ENCODE assay signal across 25 cellular contexts in genomic region chr20:58452667-58453255, GRCh38.
"Had no signal": no experiment of that assay in that cellular context is flagged by ENCODE, and none has a peak within 500 bp of the region (broad histone marks: within the 10 kb centered on the region; RNA-seq: fewer than 3 reads in every experiment).

No MANE protein-coding gene starts in this region.

- H3K4me1 Mint-ChIP-seq: activated naive CD8-positive, alpha-beta T cell treated with anti-CD3 and anti-CD28 coated beads, Interleukin-2, amount 50 U/mL, for 24 hours had no signal

- H3K27me3 ChIP-seq: breast epithelium, gastrocnemius medialis, heart left ventricle, pancreas, sigmoid colon, spleen, transverse colon, vagina had no signal

- FAIRE-seq: islet of Langerhans, pancreas had no signal

- ATAC-seq: activated CD8-positive, alpha-beta T cell treated with anti-CD3 and anti-CD28 coated beads for 36 hours; activated naive CD8-positive, alpha-beta T cell treated with anti-CD3 and anti-CD28 coated beads, Interleukin-2, amount 50 U/mL, for 24 hours; activated T-cell treated with anti-CD3 and anti-CD28 coated beads, Interleukin-2, amount 50 U/mL, for 72 hours; effector memory CD8-positive, alpha-beta T cell; gastrocnemius medialis; pancreas; stimulated activated naive B cell treated with anti-CD40 and anti-IgM and Interleukin-4, amounts not matched to agents 10 μg/mL and 1 μg/mL and 100 μg/mL, for 72 hours had no signal

- H3K27ac Mint-ChIP-seq: activated CD8-positive, alpha-beta T cell treated with anti-CD3 and anti-CD28 coated beads for 36 hours; activated naive CD8-positive, alpha-beta T cell treated with anti-CD3 and anti-CD28 coated beads, Interleukin-2, amount 50 U/mL, for 24 hours; activated T-cell treated with anti-CD3 and anti-CD28 coated beads, Interleukin-2, amount 50 U/mL, for 72 hours had no signal

- H3K36me3 ChIP-seq: breast epithelium, pancreas, transverse colon, vagina had no signal

- H3K27ac ChIP-seq: breast epithelium, epithelial cell of prostate, gastrocnemius medialis, heart left ventricle, pancreas, sigmoid colon, spleen, transverse colon, vagina, VCaP had no signal

- H3K4me3 ChIP-seq: breast epithelium, gastrocnemius medialis, heart left ventricle, lung, pancreas, sigmoid colon, spleen, transverse colon, vagina had no signal

- H3K4me3 Mint-ChIP-seq: activated CD8-positive, alpha-beta T cell treated with anti-CD3 and anti-CD28 coated beads for 36 hours; activated naive CD8-positive, alpha-beta T cell treated with anti-CD3 and anti-CD28 coated beads, Interleukin-2, amount 50 U/mL, for 24 hours; activated T-cell treated with anti-CD3 and anti-CD28 coated beads, Interleukin-2, amount 50 U/mL, for 72 hours; effector memory CD8-positive, alpha-beta T cell; neural crest cell had no signal

- H3K9me3 Mint-ChIP-seq: effector memory CD8-positive, alpha-beta T cell had no signal

- H3K27me3 Mint-ChIP-seq: activated CD8-positive, alpha-beta T cell treated with anti-CD3 and anti-CD28 coated beads for 36 hours; activated naive CD8-positive, alpha-beta T cell treated with anti-CD3 and anti-CD28 coated beads, Interleukin-2, amount 50 U/mL, for 24 hours; effector memory CD8-positive, alpha-beta T cell; stimulated activated naive B cell treated with anti-CD40 and anti-IgM and Interleukin-4, amounts not matched to agents 10 μg/mL and 1 μg/mL and 100 μg/mL, for 72 hours had no signal

- DNase-seq: activated CD4-positive, alpha-beta T cell treated with anti-CD3 and anti-CD28 coated beads for 48 hours; activated CD8-positive, alpha-beta T cell treated with anti-CD3 and anti-CD28 coated beads for 36 hours; activated gamma-delta T cell; activated naive CD8-positive, alpha-beta T cell treated with anti-CD3 and anti-CD28 coated beads, Interleukin-2, amount 50 U/mL, for 24 hours; activated T-cell treated with anti-CD3 and anti-CD28 coated beads, Interleukin-2, amount 50 U/mL, for 72 hours; aorta; dermis blood vessel endothelial cell; effector memory CD8-positive, alpha-beta T cell; gastrocnemius medialis; heart left ventricle; midbrain; pancreas; sigmoid colon; spleen; stimulated activated CD4-positive, alpha-beta T cell treated with anti-CD3 and anti-CD28 coated beads, Interleukin-2, amount 100 ng/mL, for 24 hours; stimulated activated naive B cell treated with anti-CD40 and anti-IgM and Interleukin-4, amounts not matched to agents 10 μg/mL and 1 μg/mL and 100 μg/mL, for 72 hours; substantia nigra; transverse colon had no signal

- H3K9me3 ChIP-seq: breast epithelium, gastrocnemius medialis, pancreas, sigmoid colon, transverse colon, vagina had no signal
